20 cellular contexts compared by ENCODE assay signal in the genomic region with DNA sequence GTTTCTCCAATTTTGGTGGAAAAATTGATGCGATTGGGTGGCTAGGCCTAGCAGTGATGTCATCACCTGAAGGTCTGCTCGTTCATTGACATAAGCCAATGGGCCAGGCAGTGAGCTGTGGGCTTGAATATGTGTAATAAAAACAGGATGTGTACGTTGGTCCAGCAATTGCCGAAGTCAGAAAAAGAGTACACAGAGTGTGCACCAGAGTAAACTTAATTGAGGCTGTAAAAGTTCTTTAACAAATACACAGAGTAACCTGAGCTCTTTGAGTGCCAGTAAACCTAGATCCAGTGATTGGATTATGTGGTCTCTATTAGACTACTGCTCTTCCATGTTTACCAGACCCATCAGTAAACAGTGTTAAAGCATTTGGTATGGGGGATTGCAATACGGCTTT. TPM values are rescaled to one million over a fixed set of nuclear protein-coding genes. Genes with fewer than 3 reads are reported as not detected.
DNase-seq lines count a peak whose midpoint lies in the region; ATAC-seq and TF ChIP-seq lines count a peak whose summit lies in the region.
"Had no signal": no experiment of that assay in that cellular context is flagged by ENCODE, and none has a peak within 500 bp of the region (broad histone marks: within the 10 kb centered on the region; RNA-seq: fewer than 3 reads in every experiment).

No MANE protein-coding gene starts in this region.

- intact Hi-C loops in prostate gland (cut with DNase I): no loop called here
- intact Hi-C loops in activated CD8-positive, alpha-beta T cell treated with anti-CD3 and anti-CD28 coated beads for 36 hours (cut with micrococcal nuclease): no loop called here

- H3K4me2 ChIP-seq in GM23338: no peak overlapping the region

- H3K9me3 Mint-ChIP-seq in GM23338: no peaks in the 10 kb centered on the region
- no peaks in the 10 kb centered on the region for H3K9me3 Mint-ChIP-seq in activated CD8-positive, alpha-beta T cell treated with anti-CD3 and anti-CD28 coated beads for 36 hours
- H3K9me3 Mint-ChIP-seq: natural killer cell; stimulated activated naive B cell treated with anti-CD40 and anti-IgM and Interleukin-4, amounts not matched to agents 10 μg/mL and 1 μg/mL and 100 μg/mL, for 72 hours; T-cell had no signal

- H3K4me3 ChIP-seq in GM23338: no peak overlapping the region
- no peak overlapping the region for H3K4me3 ChIP-seq in fibroblast of mammary gland (ENCODE audit: control insufficient read depth, low read depth, low read length)
- H3K4me3 ChIP-seq in prostate gland: no peak overlapping the region
- no peak overlapping the region for H3K4me3 ChIP-seq in right atrium auricular region
- H3K4me3 ChIP-seq: lung, psoas muscle, tibial artery had no signal

- no peak overlapping the region for H3K27ac ChIP-seq in GM23338 (ENCODE audit: low read depth)
- H3K27ac ChIP-seq in prostate gland: no peak overlapping the region
- H3K27ac ChIP-seq in right atrium auricular region: no peak overlapping the region
- H3K27ac ChIP-seq: psoas muscle, tibial artery had no signal

- no peaks in the 10 kb centered on the region for H3K36me3 ChIP-seq in GM23338 (ENCODE audit: insufficient read depth)
- H3K36me3 ChIP-seq in prostate gland: no peaks in the 10 kb centered on the region
- H3K36me3 ChIP-seq in right atrium auricular region: no peaks in the 10 kb centered on the region
- H3K36me3 ChIP-seq: BE2C, tibial artery had no signal

- H2AFZ ChIP-seq in GM23338: no peak overlapping the region

- CTCF ChIA-PET in activated CD8-positive, alpha-beta T cell treated with anti-CD3 and anti-CD28 coated beads for 36 hours (lab: Charles Lee): interaction anchor here (1.6 kb wide), 1 partner anchor 210 kb away, joined by 4 read pairs; no protein-coding TSS in a partner anchor

- peak overlapping the region; percentile 75; the same call in 1 of the 2 replicates for H3K27ac Mint-ChIP-seq in GM23338
- no peak overlapping the region for H3K27ac Mint-ChIP-seq in activated CD8-positive, alpha-beta T cell treated with anti-CD3 and anti-CD28 coated beads for 36 hours
- H3K27ac Mint-ChIP-seq in T-helper 17 cell: no peak overlapping the region
- H3K27ac Mint-ChIP-seq: natural killer cell; stimulated activated naive B cell treated with anti-CD40 and anti-IgM and Interleukin-4, amounts not matched to agents 10 μg/mL and 1 μg/mL and 100 μg/mL, for 72 hours; T-cell had no signal

- TF ChIP-seq POLR2A in prostate gland (IDR thresholded peaks at IDR 0.05): no peak

- ATAC-seq in GM23338 (no peak), T-helper 17 cell (no peak)
- no peak for ATAC-seq in activated CD8-positive, alpha-beta T cell treated with anti-CD3 and anti-CD28 coated beads for 36 hours
- ATAC-seq: natural killer cell; psoas muscle; stimulated activated naive B cell treated with anti-CD40 and anti-IgM and Interleukin-4, amounts not matched to agents 10 μg/mL and 1 μg/mL and 100 μg/mL, for 72 hours; T-cell had no signal

- POLR2A ChIA-PET in activated CD8-positive, alpha-beta T cell treated with anti-CD3 and anti-CD28 coated beads for 36 hours (lab: Charles Lee): no interaction called here

- H3K27me3 ChIP-seq in GM23338 (ENCODE audit: insufficient read depth): no peaks in the 10 kb centered on the region
- no peaks in the 10 kb centered on the region for H3K27me3 ChIP-seq in prostate gland (replicated peaks; ENCODE audit: insufficient read depth)
- no peaks in the 10 kb centered on the region for H3K27me3 ChIP-seq in right atrium auricular region
- H3K27me3 ChIP-seq: BE2C had no signal

- no peaks in the 10 kb centered on the region for H3K9me2 ChIP-seq in GM23338 (ENCODE audit: insufficient read depth)

- H3K4me3 Mint-ChIP-seq in GM23338 (no peak overlapping the region), T-helper 17 cell (no peak overlapping the region)
- H3K4me3 Mint-ChIP-seq in activated CD8-positive, alpha-beta T cell treated with anti-CD3 and anti-CD28 coated beads for 36 hours: no peak overlapping the region
- H3K4me3 Mint-ChIP-seq: natural killer cell; stimulated activated naive B cell treated with anti-CD40 and anti-IgM and Interleukin-4, amounts not matched to agents 10 μg/mL and 1 μg/mL and 100 μg/mL, for 72 hours; T-cell had no signal

- no peak for TF ChIP-seq CTCF in GM23338 (conservative IDR thresholded peaks at IDR 0.05; ENCODE audit: low read depth in 2 of 2)
- TF ChIP-seq CTCF in fibroblast of mammary gland (conservative IDR thresholded peaks at IDR 0.05; ENCODE audit: control insufficient read depth, insufficient read depth, low read depth, low read length): no peak
- TF ChIP-seq CTCF in prostate gland (IDR thresholded peaks at IDR 0.05): no peak
- no peak for TF ChIP-seq CTCF in right atrium auricular region (IDR thresholded peaks at IDR 0.05)
- TF ChIP-seq CTCF in activated CD8-positive, alpha-beta T cell treated with anti-CD3 and anti-CD28 coated beads for 36 hours (IDR thresholded peaks at IDR 0.05): no peak

- H4K20me1 ChIP-seq in GM23338 (replicated peaks; ENCODE audit: insufficient read depth): no peaks in the 10 kb centered on the region

- H3K9me3 ChIP-seq in prostate gland (no peaks in the 10 kb centered on the region), right atrium auricular region (no peaks in the 10 kb centered on the region), T-helper 17 cell (ENCODE audit: control insufficient read depth, low read length, poor library complexity, severe bottlenecking) (no peaks in the 10 kb centered on the region)
- H3K9me3 ChIP-seq: BE2C, psoas muscle, tibial artery had no signal

- no peaks in the 10 kb centered on the region for H3F3A ChIP-seq in GM23338 (replicated peaks; ENCODE audit: low read depth)

- 28% methylated on average over 5 of the region's 5 CpGs for WGBS in prostate gland

- no peaks in the 10 kb centered on the region for H3K36me3 Mint-ChIP-seq in GM23338 (ENCODE audit: low read depth)
- no peaks in the 10 kb centered on the region for H3K36me3 Mint-ChIP-seq in activated CD8-positive, alpha-beta T cell treated with anti-CD3 and anti-CD28 coated beads for 36 hours (ENCODE audit: low read depth)
- peaks cover 5% of the 10 kb centered on the region for H3K36me3 Mint-ChIP-seq in T-helper 17 cell (ENCODE audit: low read depth)
- H3K36me3 Mint-ChIP-seq: natural killer cell; stimulated activated naive B cell treated with anti-CD40 and anti-IgM and Interleukin-4, amounts not matched to agents 10 μg/mL and 1 μg/mL and 100 μg/mL, for 72 hours; T-cell had no signal

- H3K4me1 ChIP-seq in GM23338 (ENCODE audit: insufficient read depth) (peaks cover 51% of the 10 kb centered on the region), prostate gland (replicated peaks) (peaks cover 12% of the 10 kb centered on the region), right atrium auricular region (no peaks in the 10 kb centered on the region)
- H3K4me1 ChIP-seq: BE2C, psoas muscle had no signal

- H3K79me2 ChIP-seq in GM23338 (replicated peaks; ENCODE audit: insufficient read depth): no peaks in the 10 kb centered on the region

- peaks cover 53% of the 10 kb centered on the region for H3K4me1 Mint-ChIP-seq in GM23338
- peaks cover 19% of the 10 kb centered on the region for H3K4me1 Mint-ChIP-seq in activated CD8-positive, alpha-beta T cell treated with anti-CD3 and anti-CD28 coated beads for 36 hours (ENCODE audit: low read depth)
- H3K4me1 Mint-ChIP-seq in T-helper 17 cell: peaks cover 14% of the 10 kb centered on the region

- peaks cover 5% of the 10 kb centered on the region for H3K27me3 Mint-ChIP-seq in GM23338 (ENCODE audit: insufficient read depth, low read depth, poor library complexity)
- peaks cover 7% of the 10 kb centered on the region for H3K27me3 Mint-ChIP-seq in activated CD8-positive, alpha-beta T cell treated with anti-CD3 and anti-CD28 coated beads for 36 hours
- peaks cover 55% of the 10 kb centered on the region for H3K27me3 Mint-ChIP-seq in T-helper 17 cell

- DNase-seq in GM23338 (ENCODE audit: low spot score) (no peak), NCI-H748 treated with DMSO at 0.1 percent for 48 hours (lab: John Stamatoyannopoulos, UW) (peak; percentile 80), fibroblast of mammary gland (ENCODE audit: low read depth) (peak; percentile 46), prostate gland (ENCODE audit: low spot score) (peak; percentile 74), right atrium auricular region (ENCODE audit: low spot score) (no peak), T-helper 17 cell (no peak), NCI-H1436 treated with DMSO at 0.1 percent for 48 hours (lab: John Stamatoyannopoulos, UW) (no peak)
- DNase-seq in activated CD8-positive, alpha-beta T cell treated with anti-CD3 and anti-CD28 coated beads for 36 hours: no peak
- DNase-seq: activated CD8-positive, alpha-beta memory T cell treated with anti-CD3 and anti-CD28 coated beads for 24 hours; BE2C; erythroblast; MV-4-11; natural killer cell; psoas muscle; stimulated activated naive B cell treated with anti-CD40 and anti-IgM and Interleukin-4, amounts not matched to agents 10 μg/mL and 1 μg/mL and 100 μg/mL, for 72 hours; T-cell; tibial artery had no signal

TF ChIP-seq in GM23338, 12 proteins besides CTCF, POLR2A, EP300 and RAD21 (continues in another document):
- no peak for TF ChIP-seq POLR2AphosphoS5 (IDR thresholded peaks at IDR 0.05; ENCODE audit: low read depth)
- TF ChIP-seq NANOG (IDR thresholded peaks at IDR 0.05; ENCODE audit: borderline replicate concordance): no peak
- no peak for TF ChIP-seq ETS1 (IDR thresholded peaks at IDR 0.05)
- TF ChIP-seq ZNF114 (CRISPR knock-in tag; IDR thresholded peaks at IDR 0.05): no peak
- TF ChIP-seq STAT1 (IDR thresholded peaks at IDR 0.05; ENCODE audit: unreplicated experiment): no peak
- no peak for TF ChIP-seq JUNB (IDR thresholded peaks at IDR 0.05; ENCODE audit: unreplicated experiment)

RNA-seq across cellular contexts. Expression of gene GLYATL1, which starts 13.0 kb away (rescaled TPM):
- 12.6 and 20.5 TPM in 2 replicates for total RNA-seq in GM23338 (2014; rRNA removed; shearing (Covaris generic))
- polyA plus RNA-seq in GM23338 (2016; fragmentation: Nextera tagmentation; extraction: Ambion mirVana): 6.9 and 7.9 TPM in 2 replicates
- total RNA-seq in prostate gland (10 to 100 TPM in 1 of 2 donors, 1 to 10 TPM in 1; 4.0 to 33.7 TPM), right atrium auricular region (not detected), T-helper 17 cell (not detected)
- total RNA-seq in activated CD8-positive, alpha-beta T cell treated with anti-CD3 and anti-CD28 coated beads for 36 hours: under 1 TPM in 1 of 2 experiments, not detected in 1; 0.18 TPM
- total RNA-seq: dermis microvascular lymphatic vessel endothelial cell, glomerular endothelial cell, natural killer cell, psoas muscle had no signal
- polyA plus RNA-seq: psoas muscle had no signal

Comparison
In these comparisons a context has a peak if more than half of its experiments do, and no peak if none do; other contexts are left out.
1. DNase-seq: peak in NCI-H748 treated with DMSO at 0.1 percent for 48 hours (single experiment), fibroblast of mammary gland (single experiment) and prostate gland (single experiment); none in GM23338 (single experiment), right atrium auricular region (single experiment), activated CD8-positive, alpha-beta T cell treated with anti-CD3 and anti-CD28 coated beads for 36 hours (single experiment), T-helper 17 cell (0 of 3) and NCI-H1436 treated with DMSO at 0.1 percent for 48 hours (single experiment).